ENCODE assay signal across 27 cellular contexts in the genomic region with DNA sequence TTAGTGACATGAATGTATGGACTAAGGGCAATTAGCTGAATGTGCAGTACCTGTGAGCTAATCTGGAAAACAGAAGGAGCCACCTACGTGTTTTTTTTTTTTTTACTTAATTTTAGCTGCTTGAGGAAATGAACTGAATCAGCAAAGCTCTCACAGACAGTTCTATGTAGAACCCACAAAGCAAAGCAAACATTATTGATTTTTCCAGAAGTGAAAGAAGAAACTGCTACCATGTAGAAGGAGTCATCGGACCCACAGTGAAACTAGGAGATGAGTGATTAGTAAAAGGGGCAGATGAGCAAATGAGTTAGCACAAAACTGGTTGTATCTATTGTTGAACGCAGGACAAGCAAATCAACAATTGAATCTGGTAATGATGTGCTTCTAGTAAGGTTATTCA.
"Had no signal": no experiment of that assay in that cellular context is flagged by ENCODE, and none has a peak within 500 bp of the region (broad histone marks: within the 10 kb centered on the region; RNA-seq: fewer than 3 reads in every experiment).

No MANE protein-coding gene starts in this region.

- H3K4me3 ChIP-seq: coronary artery, esophagus squamous epithelium, gastrocnemius medialis, prostate gland, spleen, tibial artery had no signal

- H3K9me3 ChIP-seq: esophagus squamous epithelium, gastrocnemius medialis, prostate gland, tibial artery had no signal

- H3K4me1 Mint-ChIP-seq: activated naive CD4-positive, alpha-beta T cell treated with anti-CD3 and anti-CD28 coated beads, Interleukin-2, amount 10 ng/mL, durations not matched to agents 7 days and 5 days; activated naive CD8-positive, alpha-beta T cell treated with anti-CD3 and anti-CD28 coated beads, Interleukin-2, amount 50 U/mL, for 24 hours; endodermal cell; natural killer cell had no signal

- ATAC-seq: activated naive CD8-positive, alpha-beta T cell treated with anti-CD3 and anti-CD28 coated beads, Interleukin-2, amount 50 U/mL, for 24 hours; gastrocnemius medialis; left ventricle myocardium superior; natural killer cell; stimulated activated naive CD8-positive, alpha-beta T cell treated with anti-CD3 and anti-CD28 coated beads, Interleukin-15, Interleukin-2, amounts not matched to agents 100 U/mL and 50 U/mL, for 24 hours had no signal

- DNase-seq: activated CD4-positive, alpha-beta T cell treated with anti-CD3 and anti-CD28 coated beads, Interleukin-2, amount 50 U/mL, for 4 hours; activated CD4-positive, CD25-positive, alpha-beta regulatory T cell treated with anti-CD3 and anti-CD28 coated beads, Interleukin-2, amount 50 U/mL, for 72 hours; activated CD8-positive, alpha-beta memory T cell treated with anti-CD3 and anti-CD28 coated beads for 24 hours; activated CD8-positive, alpha-beta memory T cell treated with anti-CD3 and anti-CD28 coated beads, Interleukin-2, amount 50 U/mL, for 4 hours; activated effector memory CD4-positive, alpha-beta T cell treated with anti-CD3 and anti-CD28 coated beads, Interleukin-2, amount 50 U/mL, for 16 hours; activated naive CD4-positive, alpha-beta T cell treated with anti-CD3 and anti-CD28 coated beads, Interleukin-2, amount 10 ng/mL, durations not matched to agents 7 days and 5 days; activated naive CD8-positive, alpha-beta T cell treated with anti-CD3 and anti-CD28 coated beads, Interleukin-2, amount 50 U/mL, for 24 hours; activated T-cell treated with anti-CD3 and anti-CD28 coated beads, Interleukin-2, amount 50 U/mL, for 48 hours; cerebellar nuclear complex; endodermal cell; esophagus squamous epithelium; gastrocnemius medialis; hippocampal formation; left ventricle myocardium superior; mammary epithelial cell; midbrain; natural killer cell; spleen; stimulated activated CD4-positive, alpha-beta T cell treated with anti-CD3 and anti-CD28 coated beads, Interleukin-4, amount 100 ng/mL, for 24 hours; stimulated activated naive CD8-positive, alpha-beta T cell treated with anti-CD3 and anti-CD28 coated beads, Interleukin-15, Interleukin-2, amounts not matched to agents 100 U/mL and 50 U/mL, for 24 hours; substantia nigra; tibial artery; WERI-Rb-1 had no signal

- H3K36me3 Mint-ChIP-seq: activated naive CD4-positive, alpha-beta T cell treated with anti-CD3 and anti-CD28 coated beads, Interleukin-2, amount 10 ng/mL, durations not matched to agents 7 days and 5 days; natural killer cell had no signal

- H3K4me3 Mint-ChIP-seq: activated naive CD4-positive, alpha-beta T cell treated with anti-CD3 and anti-CD28 coated beads, Interleukin-2, amount 10 ng/mL, durations not matched to agents 7 days and 5 days; activated naive CD8-positive, alpha-beta T cell treated with anti-CD3 and anti-CD28 coated beads, Interleukin-2, amount 50 U/mL, for 24 hours; endodermal cell; natural killer cell; T-helper 2 cell treated with Interferon-gamma antibody and Interleukin-4, amounts not matched to agents 5 μg/mL and 100 μg/mL, for 36 hours had no signal

- H3K9me3 Mint-ChIP-seq: activated naive CD4-positive, alpha-beta T cell treated with anti-CD3 and anti-CD28 coated beads, Interleukin-2, amount 10 ng/mL, durations not matched to agents 7 days and 5 days; activated naive CD8-positive, alpha-beta T cell treated with anti-CD3 and anti-CD28 coated beads, Interleukin-2, amount 50 U/mL, for 24 hours; endodermal cell; natural killer cell; T-helper 2 cell treated with Interferon-gamma antibody and Interleukin-4, amounts not matched to agents 5 μg/mL and 100 μg/mL, for 36 hours had no signal

- H3K27ac ChIP-seq: coronary artery, esophagus squamous epithelium, gastrocnemius medialis, prostate gland, spleen, tibial artery, WERI-Rb-1 had no signal

- FAIRE-seq: TTC549 had no signal

- H3K27ac Mint-ChIP-seq: activated naive CD4-positive, alpha-beta T cell treated with anti-CD3 and anti-CD28 coated beads, Interleukin-2, amount 10 ng/mL, durations not matched to agents 7 days and 5 days; activated naive CD8-positive, alpha-beta T cell treated with anti-CD3 and anti-CD28 coated beads, Interleukin-2, amount 50 U/mL, for 24 hours; endodermal cell; natural killer cell; T-helper 2 cell treated with Interferon-gamma antibody and Interleukin-4, amounts not matched to agents 5 μg/mL and 100 μg/mL, for 36 hours had no signal

- H3K36me3 ChIP-seq: esophagus squamous epithelium, gastrocnemius medialis, prostate gland, spleen, tibial artery, WERI-Rb-1 had no signal

- H3K27me3 ChIP-seq: esophagus squamous epithelium, gastrocnemius medialis, spleen, tibial artery had no signal

- H3K4me1 ChIP-seq: gastrocnemius medialis, prostate gland, spleen had no signal
